In the genomic region with DNA sequence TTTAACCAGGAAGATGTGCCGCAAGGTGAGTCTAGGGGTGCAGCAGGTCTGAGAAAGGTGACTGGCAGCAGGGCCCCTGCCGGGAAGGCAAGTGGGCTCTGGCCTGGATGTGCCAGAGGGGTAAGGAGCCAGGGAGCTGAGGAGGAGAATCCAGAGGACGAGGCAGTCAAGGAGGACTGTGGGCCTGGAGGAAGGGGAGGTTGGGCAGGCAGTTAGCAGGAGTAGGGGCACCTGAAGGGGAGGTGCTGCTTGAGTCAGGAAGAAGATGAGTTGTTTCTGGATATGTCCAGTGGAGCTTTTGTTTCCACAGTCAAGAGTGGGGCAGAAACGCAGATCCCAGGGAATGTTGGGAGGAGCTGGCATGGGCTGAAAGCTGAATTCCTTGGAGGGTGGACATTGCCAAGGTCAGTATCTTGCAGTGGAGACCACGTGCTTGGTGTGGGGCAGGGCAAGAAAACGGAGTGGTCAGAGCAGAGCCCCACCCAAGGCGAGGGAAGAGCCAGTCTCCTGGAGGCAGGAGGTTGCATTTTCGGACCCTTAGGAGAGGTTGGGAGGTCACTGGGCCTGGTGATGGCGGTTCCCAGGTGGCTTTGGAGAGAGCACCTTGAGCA, we compare ENCODE assay signal across 24 cellular contexts. TPM values are rescaled to one million over a fixed set of nuclear protein-coding genes. Genes with fewer than 3 reads are reported as not detected.
A peak's percentile ranks its signal among the peaks of the same experiment; 100 is the strongest.
DNase-seq lines count a peak whose midpoint lies in the region; ATAC-seq and TF ChIP-seq lines count a peak whose summit lies in the region.
"Had no signal": no experiment of that assay in that cellular context is flagged by ENCODE, and none has a peak within 500 bp of the region (broad histone marks: within the 10 kb centered on the region; RNA-seq: fewer than 3 reads in every experiment).

No MANE protein-coding gene starts in this region.

- peaks cover 8% of the 10 kb centered on the region for H3K4me1 Mint-ChIP-seq in activated CD4-positive, alpha-beta memory T cell treated with anti-CD3 and anti-CD28 coated beads, Interleukin-2, amount 10 ng/mL, durations not matched to agents 7 days and 5 days
- H3K4me1 Mint-ChIP-seq: activated naive CD8-positive, alpha-beta T cell treated with anti-CD3 and anti-CD28 coated beads for 36 hours; GM23338 had no signal

- H3K9me3 ChIP-seq in heart right ventricle (no peaks in the 10 kb centered on the region), aorta (ENCODE audit: control insufficient read depth, low read length) (no peaks in the 10 kb centered on the region)
- H3K9me3 ChIP-seq: gastrocnemius medialis, Peyer's patch had no signal

- H3K27me3 ChIP-seq in heart right ventricle = no peaks in the 10 kb centered on the region
- H3K27me3 ChIP-seq in aorta (ENCODE audit: control insufficient read depth in 1 of 2, insufficient read depth in 2 of 2, low read length in 1 of 2) = no peaks in the 10 kb centered on the region
- H3K27me3 ChIP-seq: gastrocnemius medialis, Peyer's patch had no signal

- H3K4me1 ChIP-seq in heart right ventricle (peaks cover 3 to 41% (median 31%) of the 10 kb centered on the region in 9 donors), aorta (ENCODE audit: control insufficient read depth in 1 of 2, insufficient read depth in 2 of 2, low read length in 2 of 2) (peaks cover 2 to 17% of the 10 kb centered on the region in 2 donors)

- H3K27ac ChIP-seq in heart right ventricle (no peak overlapping the region), coronary artery (peak overlapping the region; percentile 51 to 82), aorta (ENCODE audit: low read depth in 1 of 2, low read length in 2 of 2) (peak overlapping the region; percentile 57 to 87)
- H3K27ac ChIP-seq: gastrocnemius medialis, Peyer's patch, WERI-Rb-1 had no signal

- H3K4me3 Mint-ChIP-seq in activated CD4-positive, alpha-beta memory T cell treated with anti-CD3 and anti-CD28 coated beads, Interleukin-2, amount 10 ng/mL, durations not matched to agents 7 days and 5 days = no peak overlapping the region
- H3K4me3 Mint-ChIP-seq: activated naive CD8-positive, alpha-beta T cell treated with anti-CD3 and anti-CD28 coated beads for 36 hours; CD4-positive, alpha-beta T cell; dendritic cell treated with granulocyte-macrophage colony-stimulating factor and Interleukin-4, amounts not matched to agents 40 ng/mL and 50 ng/mL, for 4 days; GM23338; stimulated activated memory B cell treated with anti-CD40 and anti-IgM and Interleukin-4, amounts not matched to agents 10 μg/mL and 1 μg/mL and 100 μg/mL, for 72 hours had no signal

- peak; percentile 35 for DNase-seq in left cardiac atrium
- DNase-seq in heart right ventricle = no peak
- no peak for DNase-seq in coronary artery (ENCODE audit: low spot score)
- no peak for DNase-seq in omental fat pad (ENCODE audit: low spot score)
- no peak for DNase-seq in aorta
- no peak for DNase-seq in activated CD4-positive, alpha-beta memory T cell treated with anti-CD3 and anti-CD28 coated beads, Interleukin-2, amount 10 ng/mL, durations not matched to agents 7 days and 5 days
- DNase-seq: activated CD4-positive, alpha-beta T cell treated with anti-CD3 and anti-CD28 coated beads for 4 hours; activated gamma-delta T cell; activated naive CD8-positive, alpha-beta T cell treated with anti-CD3 and anti-CD28 coated beads for 36 hours; activated T-cell treated with anti-CD3 and anti-CD28 coated beads, Interleukin-2, amount 50 U/mL, for 1 hour; CD4-positive, alpha-beta T cell; central memory CD4-positive, alpha-beta T cell; gastrocnemius medialis; hippocampal formation; mesendoderm; NCI-H2107; NCI-H446 treated with DMSO at 0.1 percent for 48 hours; NCI-H774; Peyer's patch; WERI-Rb-1 had no signal

- WGBS in heart right ventricle, 2 donors = 87% methylated on average over 9 of the region's 9 CpGs
- 38 to 41% methylated on average over 9 of the region's 9 CpGs for WGBS in aorta, 2 donors

- CTCF ChIA-PET in activated CD4-positive, alpha-beta memory T cell treated with anti-CD3 and anti-CD28 coated beads, Interleukin-2, amount 10 ng/mL, durations not matched to agents 7 days and 5 days (lab: Charles Lee) = no interaction called here

- H3K27me3 Mint-ChIP-seq in activated CD4-positive, alpha-beta memory T cell treated with anti-CD3 and anti-CD28 coated beads, Interleukin-2, amount 10 ng/mL, durations not matched to agents 7 days and 5 days = no peaks in the 10 kb centered on the region
- H3K27me3 Mint-ChIP-seq: activated naive CD8-positive, alpha-beta T cell treated with anti-CD3 and anti-CD28 coated beads for 36 hours; CD4-positive, alpha-beta T cell; dendritic cell treated with granulocyte-macrophage colony-stimulating factor and Interleukin-4, amounts not matched to agents 40 ng/mL and 50 ng/mL, for 4 days; stimulated activated memory B cell treated with anti-CD40 and anti-IgM and Interleukin-4, amounts not matched to agents 10 μg/mL and 1 μg/mL and 100 μg/mL, for 72 hours had no signal

- POLR2A ChIA-PET in activated CD4-positive, alpha-beta memory T cell treated with anti-CD3 and anti-CD28 coated beads, Interleukin-2, amount 10 ng/mL, durations not matched to agents 7 days and 5 days (lab: Charles Lee) = no interaction called here

- no peaks in the 10 kb centered on the region for H3K36me3 Mint-ChIP-seq in activated CD4-positive, alpha-beta memory T cell treated with anti-CD3 and anti-CD28 coated beads, Interleukin-2, amount 10 ng/mL, durations not matched to agents 7 days and 5 days (ENCODE audit: low read depth)
- H3K36me3 Mint-ChIP-seq: activated naive CD8-positive, alpha-beta T cell treated with anti-CD3 and anti-CD28 coated beads for 36 hours had no signal

- ATAC-seq in left cardiac atrium (peak; percentile 66 to 77), heart right ventricle (no peak), omental fat pad (ENCODE audit: low FRiP score) (peak; percentile 30), aorta (ENCODE audit: low FRiP score) (peak; percentile 27), GM19463 (IDR thresholded peaks at IDR 0.05; ENCODE audit: unreplicated experiment) (no peak)
- ATAC-seq: gastrocnemius medialis; GM23338; stimulated activated memory B cell treated with anti-CD40 and anti-IgM and Interleukin-4, amounts not matched to agents 10 μg/mL and 1 μg/mL and 100 μg/mL, for 72 hours had no signal

- H3K4me3 ChIP-seq in heart right ventricle = no peak overlapping the region
- H3K4me3 ChIP-seq in coronary artery = no peak overlapping the region
- H3K4me3 ChIP-seq in aorta (ENCODE audit: low read length in 2 of 2) = no peak overlapping the region
- H3K4me3 ChIP-seq: gastrocnemius medialis, GM23338, Peyer's patch had no signal

- H3K36me3 ChIP-seq in heart right ventricle (no peaks in the 10 kb centered on the region), aorta (ENCODE audit: control insufficient read depth in 1 of 2, insufficient read depth in 2 of 2, low read length in 1 of 2) (no peaks in the 10 kb centered on the region)
- H3K36me3 ChIP-seq: gastrocnemius medialis, Peyer's patch, WERI-Rb-1 had no signal

- intact Hi-C loops in left cardiac atrium (cut with DNase I) = no loop called here
- intact Hi-C loops in heart right ventricle (cut with DNase I) = loop anchor here in 4 of 10 donors (10.0 kb wide), 2 partner anchors 130 to 320 kb away; no protein-coding TSS in a partner anchor
- intact Hi-C loops in aorta (cut with DNase I) = loop anchor here in 1 of 2 donors (2.0 kb wide), 1 partner anchor 110 kb away; no protein-coding TSS in a partner anchor

- H3K27ac Mint-ChIP-seq in activated CD4-positive, alpha-beta memory T cell treated with anti-CD3 and anti-CD28 coated beads, Interleukin-2, amount 10 ng/mL, durations not matched to agents 7 days and 5 days = no peak overlapping the region
- H3K27ac Mint-ChIP-seq: activated naive CD8-positive, alpha-beta T cell treated with anti-CD3 and anti-CD28 coated beads for 36 hours; CD4-positive, alpha-beta T cell; dendritic cell treated with granulocyte-macrophage colony-stimulating factor and Interleukin-4, amounts not matched to agents 40 ng/mL and 50 ng/mL, for 4 days; GM23338; stimulated activated memory B cell treated with anti-CD40 and anti-IgM and Interleukin-4, amounts not matched to agents 10 μg/mL and 1 μg/mL and 100 μg/mL, for 72 hours had no signal

- no peaks in the 10 kb centered on the region for H3K9me3 Mint-ChIP-seq in activated CD4-positive, alpha-beta memory T cell treated with anti-CD3 and anti-CD28 coated beads, Interleukin-2, amount 10 ng/mL, durations not matched to agents 7 days and 5 days
- H3K9me3 Mint-ChIP-seq: activated naive CD8-positive, alpha-beta T cell treated with anti-CD3 and anti-CD28 coated beads for 36 hours; CD4-positive, alpha-beta T cell; dendritic cell treated with granulocyte-macrophage colony-stimulating factor and Interleukin-4, amounts not matched to agents 40 ng/mL and 50 ng/mL, for 4 days had no signal

- TF ChIP-seq CTCF in heart right ventricle (IDR thresholded peaks at IDR 0.05) = no peak
- no peak for TF ChIP-seq CTCF in coronary artery (IDR thresholded peaks at IDR 0.05)
- no peak for TF ChIP-seq CTCF in omental fat pad (IDR thresholded peaks at IDR 0.05)

RNA-seq across cellular contexts. Expression of gene MINDY4, which starts 34.0 kb away (rescaled TPM):
- total RNA-seq in left cardiac atrium (1 to 10 TPM; 3.9 to 5.1 TPM), heart right ventricle (1 to 10 TPM; 2.1 to 5.4 (median 3.2) TPM), omental fat pad (10 to 100 TPM; 11.0 to 30.9 (median 18.9) TPM), aorta (10 to 100 TPM; 20.2 to 22.2 TPM)
- polyA plus RNA-seq in heart right ventricle (1 to 10 TPM; 1.9 to 2.4 TPM), aorta (10 to 100 TPM in 1 of 2 donors, 1 to 10 TPM in 1; 3.1 to 26.1 TPM)
- total RNA-seq in activated CD4-positive, alpha-beta memory T cell treated with anti-CD3 and anti-CD28 coated beads, Interleukin-2, amount 10 ng/mL, durations not matched to agents 7 days and 5 days = 1 to 10 TPM; 1.5 TPM

RNA-seq across cellular contexts. Expression of gene INMT, which starts 53.3 kb away (rescaled TPM):
- total RNA-seq in left cardiac atrium (10 to 100 TPM; 47.7 to 94.5 TPM), heart right ventricle (10 to 100 TPM; 12.3 to 57.3 (median 26.9) TPM), omental fat pad (100 to 1,000 TPM; 156 to 545 (median 222) TPM), aorta (100 to 1,000 TPM in 1 of 2 donors, 10 to 100 TPM in 1; 83.0 to 131 TPM)
- polyA plus RNA-seq in heart right ventricle (10 to 100 TPM; 14.2 to 56.3 TPM), aorta (100 to 1,000 TPM in 1 of 2 donors, 10 to 100 TPM in 1; 76.7 to 105 TPM)
- total RNA-seq in activated CD4-positive, alpha-beta memory T cell treated with anti-CD3 and anti-CD28 coated beads, Interleukin-2, amount 10 ng/mL, durations not matched to agents 7 days and 5 days = 1 to 10 TPM in 1 of 2 experiments, under 1 TPM in 1; 0.40 to 1.0 TPM

Comparison
In these comparisons a context has a peak if more than half of its experiments do, and no peak if none do; other contexts are left out.
1. ATAC-seq: peak in left cardiac atrium (2 of 2), omental fat pad (single experiment) and aorta (single experiment); none in heart right ventricle (0 of 8) and GM19463 (single experiment).
2. H3K27ac ChIP-seq: peak in coronary artery (2 of 2) and aorta (2 of 2); none in heart right ventricle (0 of 10).
3. RNA of gene INMT, which starts 53.3 kb away (total RNA-seq): 156 to 545 TPM in omental fat pad, 83.0 to 131 TPM in aorta, 47.7 to 94.5 TPM in left cardiac atrium and 12.3 to 57.3 TPM in heart right ventricle; 0.40 to 1.0 TPM in activated CD4-positive, alpha-beta memory T cell treated with anti-CD3 and anti-CD28 coated beads, Interleukin-2, amount 10 ng/mL, durations not matched to agents 7 days and 5 days; every median in the first group is over 4 times any median in the second.